ENCODE assay signal across 20 cellular contexts in the genomic region with DNA sequence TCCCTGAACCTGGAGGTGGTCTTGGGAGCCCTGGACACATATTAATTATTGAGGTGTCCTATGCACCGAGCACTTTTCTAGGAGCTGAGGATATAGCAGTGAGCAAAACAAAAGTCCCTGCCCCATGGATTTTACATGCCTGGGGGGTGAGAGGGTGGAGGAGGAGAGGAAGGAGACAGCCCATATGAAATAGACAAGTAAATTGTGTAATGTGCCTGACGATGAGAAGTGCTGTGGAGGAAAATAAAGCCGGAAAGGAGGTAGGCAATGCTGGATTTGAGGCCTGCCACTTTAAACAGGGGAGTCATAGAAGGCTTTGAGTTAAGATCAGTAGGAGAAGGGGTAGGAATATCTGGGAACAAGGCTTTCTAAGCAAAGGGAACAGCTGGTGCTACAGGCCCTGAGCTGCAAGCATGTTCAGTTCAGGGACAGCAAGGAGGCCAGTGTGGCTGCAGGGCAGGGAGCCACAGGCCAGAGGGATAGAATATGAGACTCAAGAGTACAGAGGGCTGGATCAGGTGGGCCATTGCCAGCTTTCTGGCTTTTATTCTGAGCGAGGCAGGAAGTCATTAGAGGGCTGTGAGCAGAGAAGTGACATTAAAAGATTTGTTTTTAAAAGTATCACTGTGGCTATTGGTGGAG. TPM values are rescaled to one million over a fixed set of nuclear protein-coding genes. Genes with fewer than 3 reads are reported as not detected.
DNase-seq lines count a peak whose midpoint lies in the region; ATAC-seq, FAIRE-seq and TF ChIP-seq lines count a peak whose summit lies in the region.
"Had no signal": no experiment of that assay in that cellular context is flagged by ENCODE, and none has a peak within 500 bp of the region (broad histone marks: within the 10 kb centered on the region; RNA-seq: fewer than 3 reads in every experiment).

No MANE protein-coding gene starts in this region.

- no peak overlapping the region for H2BK120ac ChIP-seq in H1 (replicated peaks; ENCODE audit: low read depth, low read length)

- no peak overlapping the region for H2AFZ ChIP-seq in H1 (ENCODE audit: low read length)

- no peak for ATAC-seq in GM19452 (IDR thresholded peaks at IDR 0.05; ENCODE audit: unreplicated experiment)
- ATAC-seq: activated CD4-positive, alpha-beta T cell treated with anti-CD3 and anti-CD28 coated beads for 36 hours had no signal

- H2BK5ac ChIP-seq in H1 (ENCODE audit: low read depth, low read length) = no peak overlapping the region

- no peak for TF ChIP-seq EP300 in H1 (IDR thresholded peaks at IDR 0.05; ENCODE audit: borderline replicate concordance in 1 of 2, low read depth in 2 of 2, low read length in 2 of 2)

- H4K5ac ChIP-seq in H1 (ENCODE audit: insufficient read length, low read depth, low read length) = no peak overlapping the region

- intact Hi-C loops in lower leg skin (cut with DNase I; ENCODE audit: low total_unique reads) = no loop called here

- H3K36me3 ChIP-seq in cardiac muscle cell (no peaks in the 10 kb centered on the region), right atrium auricular region (no peaks in the 10 kb centered on the region), H1 (ENCODE audit: control insufficient read depth in 2 of 4, insufficient read depth in 4 of 4, low read length in 3 of 4) (no peaks in the 10 kb centered on the region)
- H3K36me3 ChIP-seq: brain microvascular endothelial cell, MG63, transverse colon had no signal

- DNase-seq in cardiac muscle cell (ENCODE audit: low read depth in 1 of 2, low spot score in 1 of 2) (peak in 1 of 2 donors; percentile 27), right atrium auricular region (ENCODE audit: low spot score) (no peak), H1 (ENCODE audit: low read depth in 1 of 2, low spot score in 2 of 2) (no peak), progenitor cell of endocrine pancreas (ENCODE audit: low spot score, unreplicated experiment) (no peak), EL (no peak), lower leg skin (ENCODE audit: low spot score in 2 of 2) (no peak)
- no peak for DNase-seq in stimulated activated naive CD4-positive, alpha-beta T cell (lab: John Stamatoyannopoulos, UW)
- DNase-seq: activated CD4-positive, alpha-beta T cell treated with anti-CD3 and anti-CD28 coated beads for 36 hours; activated naive CD4-positive, alpha-beta T cell treated with anti-CD3 and anti-CD28 coated beads, Interleukin-2, amount 10 ng/mL, durations not matched to agents 7 days and 5 days; brain microvascular endothelial cell; GF-D8; HFFc6; kidney glomerular epithelial cell; MG63; naive B cell; NCI-H82; retina; stimulated activated CD4-positive, alpha-beta T cell treated with anti-CD3 and anti-CD28 coated beads, Interleukin-2, amount 100 ng/mL, for 48 hours had no signal

- H3K23ac ChIP-seq in H1 (ENCODE audit: insufficient read length) = no peak overlapping the region

- H3K4me2 ChIP-seq in H1 (ENCODE audit: insufficient read depth in 1 of 2, low read depth in 2 of 2, low read length in 2 of 2) = no peak overlapping the region

- H3K27me3 Mint-ChIP-seq in progenitor cell of endocrine pancreas = no peaks in the 10 kb centered on the region
- H3K27me3 Mint-ChIP-seq: activated naive CD4-positive, alpha-beta T cell treated with anti-CD3 and anti-CD28 coated beads, Interleukin-2, amount 10 ng/mL, durations not matched to agents 7 days and 5 days had no signal

- H3K79me2 ChIP-seq in H1 (ENCODE audit: control insufficient read depth in 1 of 2, insufficient read depth in 2 of 2, low read length in 2 of 2) = no peaks in the 10 kb centered on the region

- FAIRE-seq in H1 (lab: Jason Lieb, UNC) = no peak

- peaks cover 26% of the 10 kb centered on the region for H3K4me1 Mint-ChIP-seq in progenitor cell of endocrine pancreas (ENCODE audit: low read depth)
- H3K4me1 Mint-ChIP-seq: activated CD4-positive, alpha-beta T cell treated with anti-CD3 and anti-CD28 coated beads for 36 hours; activated naive CD4-positive, alpha-beta T cell treated with anti-CD3 and anti-CD28 coated beads, Interleukin-2, amount 10 ng/mL, durations not matched to agents 7 days and 5 days; naive B cell had no signal

- H3K27ac Mint-ChIP-seq in progenitor cell of endocrine pancreas = peak overlapping the region; percentile 2
- H3K27ac Mint-ChIP-seq: activated CD4-positive, alpha-beta T cell treated with anti-CD3 and anti-CD28 coated beads for 36 hours; activated naive CD4-positive, alpha-beta T cell treated with anti-CD3 and anti-CD28 coated beads, Interleukin-2, amount 10 ng/mL, durations not matched to agents 7 days and 5 days; HFFc6 had no signal

- H3K36me3 Mint-ChIP-seq in progenitor cell of endocrine pancreas (ENCODE audit: insufficient read depth) = no peaks in the 10 kb centered on the region
- H3K36me3 Mint-ChIP-seq: activated naive CD4-positive, alpha-beta T cell treated with anti-CD3 and anti-CD28 coated beads, Interleukin-2, amount 10 ng/mL, durations not matched to agents 7 days and 5 days; naive B cell had no signal

- no peaks in the 10 kb centered on the region for H3K23me2 ChIP-seq in H1 (ENCODE audit: low read depth, low read length)

- peak overlapping the region; percentile 50; the same call in 1 of the 2 replicates for H2BK15ac ChIP-seq in H1 (ENCODE audit: low read length)

- 69% methylated on average over 4 of the region's 4 CpGs; no CpG with 5 or more reads in 1 of the 2 experiments for WGBS in H1 (ENCODE audit: extremely low coverage in 1 of 2, insufficient coverage in 1 of 2, insufficient read length in 1 of 2, insufficient replicate concordance in 2 of 2, low coverage in 1 of 2, low lambda C conversion rate in 2 of 2, missing lambda C conversion rate in 1 of 2), 2 experiments
- WGBS in lower leg skin, 2 donors = 61 to 63% methylated on average over 4 of the region's 4 CpGs

- H3K4me1 ChIP-seq in cardiac muscle cell (ENCODE audit: low read depth) (peaks cover 20% of the 10 kb centered on the region), right atrium auricular region (peaks cover 0 to 15% of the 10 kb centered on the region in 2 donors), H1 (replicated peaks in 1 of 4; ENCODE audit: control insufficient read depth in 3 of 4, insufficient read depth in 4 of 4, low read length in 3 of 4) (no peaks in the 10 kb centered on the region)

- H3K9me3 ChIP-seq in cardiac muscle cell (ENCODE audit: low read depth) = no peaks in the 10 kb centered on the region
- no peaks in the 10 kb centered on the region for H3K9me3 ChIP-seq in right atrium auricular region
- H3K9me3 ChIP-seq in H1 (ENCODE audit: insufficient read depth in 2 of 2, low read depth in 1 of 2, low read length in 1 of 2) = no peaks in the 10 kb centered on the region
- H3K9me3 ChIP-seq: MG63, transverse colon had no signal

- H3K27ac ChIP-seq in cardiac muscle cell (peak overlapping the region; percentile 27), right atrium auricular region (peak overlapping the region in 1 of 2 donors; percentile 9), H1 (ENCODE audit: low read depth, low read length) (no peak overlapping the region)
- H3K27ac ChIP-seq: brain microvascular endothelial cell, transverse colon had no signal

- no peak overlapping the region for H3K14ac ChIP-seq in H1 (ENCODE audit: insufficient read length)

- H3K4me3 Mint-ChIP-seq in progenitor cell of endocrine pancreas (ENCODE audit: low read depth) = no peak overlapping the region
- H3K4me3 Mint-ChIP-seq: activated CD4-positive, alpha-beta T cell treated with anti-CD3 and anti-CD28 coated beads for 36 hours; activated naive CD4-positive, alpha-beta T cell treated with anti-CD3 and anti-CD28 coated beads, Interleukin-2, amount 10 ng/mL, durations not matched to agents 7 days and 5 days; HFFc6; naive B cell had no signal

- no peak for TF ChIP-seq RAD21 in H1 (IDR thresholded peaks at IDR 0.05 in 1 of 2, conservative IDR thresholded peaks at IDR 0.05 in 1 of 2; ENCODE audit: low read depth in 2 of 2, low read length in 2 of 2)

- POLR2A ChIA-PET in H1 (lab: Charles Lee; ENCODE audit: partially characterized antibody) = interaction anchor here (0.7 kb wide), 1 partner anchor 17 kb away, joined by 3 read pairs; no protein-coding TSS in a partner anchor

- CTCF ChIA-PET in H1 (lab: Charles Lee; ENCODE audit: partially characterized antibody) = interaction anchor here (1.7 kb wide), 1 partner anchor 19 kb away, joined by 5 read pairs; a partner anchor contains a TSS

- H3K9ac ChIP-seq in H1 (replicated peaks in 1 of 4; ENCODE audit: extremely low read depth in 1 of 4, low read depth in 3 of 4, low read length in 3 of 4) = no peak overlapping the region

- H2BK12ac ChIP-seq in H1 (ENCODE audit: low read depth, low read length) = no peak overlapping the region

- H3K9me3 Mint-ChIP-seq in progenitor cell of endocrine pancreas (ENCODE audit: low read depth) = no peaks in the 10 kb centered on the region
- H3K9me3 Mint-ChIP-seq: activated naive CD4-positive, alpha-beta T cell treated with anti-CD3 and anti-CD28 coated beads, Interleukin-2, amount 10 ng/mL, durations not matched to agents 7 days and 5 days; HFFc6; naive B cell had no signal

- H3K4me3 ChIP-seq in cardiac muscle cell (no peak overlapping the region), right atrium auricular region (no peak overlapping the region), H1 (ENCODE audit: extremely low read depth in 1 of 4, insufficient read depth in 2 of 4, low read depth in 3 of 4, low read length in 4 of 4) (no peak overlapping the region), lower leg skin (ENCODE audit: low read depth, poor library complexity, severe bottlenecking) (no peak overlapping the region)
- H3K4me3 ChIP-seq: MG63, transverse colon had no signal

- no peaks in the 10 kb centered on the region for H3K27me3 ChIP-seq in cardiac muscle cell
- H3K27me3 ChIP-seq in right atrium auricular region = no peaks in the 10 kb centered on the region
- no peaks in the 10 kb centered on the region for H3K27me3 ChIP-seq in H1 (replicated peaks in 1 of 4; ENCODE audit: control insufficient read depth in 3 of 4, extremely low read depth in 1 of 4, insufficient read depth in 3 of 4, low read length in 3 of 4)
- H3K27me3 ChIP-seq: brain microvascular endothelial cell, MG63, transverse colon had no signal

- H2AK5ac ChIP-seq in H1 (ENCODE audit: low read depth, low read length) = no peak overlapping the region

- H3K56ac ChIP-seq in H1 (replicated peaks; ENCODE audit: insufficient read length, low read depth, low read length) = no peak overlapping the region

- no peaks in the 10 kb centered on the region for H4K20me1 ChIP-seq in H1 (replicated peaks in 1 of 2; ENCODE audit: control insufficient read depth in 1 of 2, insufficient read depth in 2 of 2, low read length in 2 of 2)

- H2BK20ac ChIP-seq in H1 (ENCODE audit: low read length) = no peak overlapping the region

- TF ChIP-seq POLR2A in H1 (IDR thresholded peaks at IDR 0.05; ENCODE audit: control extremely low read depth in 1 of 2, low read depth in 2 of 2, low read length in 2 of 2) = no peak
- no peak for TF ChIP-seq POLR2A in lower leg skin (IDR thresholded peaks at IDR 0.05)

- no peak for TF ChIP-seq CTCF in cardiac muscle cell (IDR thresholded peaks at IDR 0.05; ENCODE audit: low read depth, low read length)
- no peak for TF ChIP-seq CTCF in right atrium auricular region (IDR thresholded peaks at IDR 0.05)
- no peak for TF ChIP-seq CTCF in H1 (IDR thresholded peaks at IDR 0.05; ENCODE audit: control extremely low read depth in 1 of 3, insufficient read depth in 1 of 3, low read depth in 1 of 3, low read length in 3 of 3)
- TF ChIP-seq CTCF in progenitor cell of endocrine pancreas (IDR thresholded peaks at IDR 0.05; ENCODE audit: unreplicated experiment) = no peak
- no peak for TF ChIP-seq CTCF in lower leg skin (IDR thresholded peaks at IDR 0.05)

- no peak overlapping the region for H3K4ac ChIP-seq in H1 (replicated peaks; ENCODE audit: insufficient read length, low read depth, low read length)

- no peak overlapping the region for H3K18ac ChIP-seq in H1 (ENCODE audit: extremely low read depth, low read length)

- no peak overlapping the region for H4K8ac ChIP-seq in H1 (ENCODE audit: extremely low read depth, insufficient read depth, low read length)

- no peaks in the 10 kb centered on the region for H3K79me1 ChIP-seq in H1 (ENCODE audit: low read depth, low read length)

- H4K91ac ChIP-seq in H1 (replicated peaks; ENCODE audit: insufficient read length, low read length) = no peak overlapping the region

RNA-seq across cellular contexts. Expression of a gene that starts 19.1 kb away (rescaled TPM):
- total RNA-seq in cardiac muscle cell (30.1 and 35.6 TPM in 2 replicates), right atrium auricular region (10 to 100 TPM; 15.6 to 25.1 TPM), progenitor cell of endocrine pancreas (59.0 and 81.1 TPM in 2 replicates), lower leg skin (10 to 100 TPM; 35.1 to 49.6 (median 43.8) TPM)
- polyA plus RNA-seq in cardiac muscle cell (33.4 and 48.2 TPM in 2 replicates), H1 (2011; rRNA removed) (20.8 and 21.1 TPM in 2 replicates)
- 26.9 and 28.2 TPM in 2 replicates for total RNA-seq in H1 (2021; fragmentation: NEBNext Ultra II Directional; extraction: Animal tissue kit (Norgen Biotek cat#: 25700))
- 29.7 TPM for polyA plus RNA-seq in H1 (2011; cell fraction: cytosol; rRNA removed)
- polyA plus RNA-seq in H1 (2011; cell fraction: nucleus; rRNA removed) = 29.8 TPM
- 22.7 to 26.2 TPM (median 24.0 TPM) in 4 replicates for polyA plus RNA-seq in H1 (2012, experiment 1 of 2)
- polyA plus RNA-seq in H1 (2012, experiment 2 of 2) = 6.3 TPM
- 13.8 TPM for polyA plus RNA-seq in H1 (2013, experiment 1 of 2)
- 14.5 TPM for polyA plus RNA-seq in H1 (2013, experiment 2 of 2)
- 43.7 and 50.8 TPM in 2 replicates for polyA minus RNA-seq in H1 (2011; rRNA and poly(A)+ RNA removed)
- polyA minus RNA-seq in H1 (2011; cell fraction: cytosol; rRNA and poly(A)+ RNA removed) = 27.7 TPM
- polyA minus RNA-seq in H1 (2011; cell fraction: nucleus; rRNA and poly(A)+ RNA removed) = 35.3 TPM
